In the genomic region with DNA sequence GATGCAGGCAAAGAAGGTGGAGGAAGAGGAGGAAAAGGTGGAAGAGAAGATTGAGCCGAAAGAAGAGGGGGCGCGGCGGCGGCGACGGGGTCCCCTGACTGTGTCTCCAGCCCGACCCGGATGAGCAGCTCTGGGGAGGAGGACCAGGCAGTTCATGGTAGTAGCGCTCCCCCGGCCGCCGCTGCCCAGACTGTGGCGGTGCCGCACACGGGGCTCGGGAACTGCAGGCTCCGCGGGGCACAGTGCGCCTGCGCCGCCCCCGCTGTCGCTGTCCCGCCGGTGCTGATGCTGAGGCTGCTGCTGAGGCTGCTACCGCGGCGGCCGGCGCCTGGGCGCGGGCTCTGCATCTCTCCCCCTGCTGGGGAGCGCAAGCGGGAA, we compare ENCODE assay signal across 8 cellular contexts. TPM values are rescaled to one million over a fixed set of nuclear protein-coding genes. Genes with fewer than 3 reads are reported as not detected.
DNase-seq lines count a peak whose midpoint lies in the region; ATAC-seq and TF ChIP-seq lines count a peak whose summit lies in the region.

A gene with protein sequence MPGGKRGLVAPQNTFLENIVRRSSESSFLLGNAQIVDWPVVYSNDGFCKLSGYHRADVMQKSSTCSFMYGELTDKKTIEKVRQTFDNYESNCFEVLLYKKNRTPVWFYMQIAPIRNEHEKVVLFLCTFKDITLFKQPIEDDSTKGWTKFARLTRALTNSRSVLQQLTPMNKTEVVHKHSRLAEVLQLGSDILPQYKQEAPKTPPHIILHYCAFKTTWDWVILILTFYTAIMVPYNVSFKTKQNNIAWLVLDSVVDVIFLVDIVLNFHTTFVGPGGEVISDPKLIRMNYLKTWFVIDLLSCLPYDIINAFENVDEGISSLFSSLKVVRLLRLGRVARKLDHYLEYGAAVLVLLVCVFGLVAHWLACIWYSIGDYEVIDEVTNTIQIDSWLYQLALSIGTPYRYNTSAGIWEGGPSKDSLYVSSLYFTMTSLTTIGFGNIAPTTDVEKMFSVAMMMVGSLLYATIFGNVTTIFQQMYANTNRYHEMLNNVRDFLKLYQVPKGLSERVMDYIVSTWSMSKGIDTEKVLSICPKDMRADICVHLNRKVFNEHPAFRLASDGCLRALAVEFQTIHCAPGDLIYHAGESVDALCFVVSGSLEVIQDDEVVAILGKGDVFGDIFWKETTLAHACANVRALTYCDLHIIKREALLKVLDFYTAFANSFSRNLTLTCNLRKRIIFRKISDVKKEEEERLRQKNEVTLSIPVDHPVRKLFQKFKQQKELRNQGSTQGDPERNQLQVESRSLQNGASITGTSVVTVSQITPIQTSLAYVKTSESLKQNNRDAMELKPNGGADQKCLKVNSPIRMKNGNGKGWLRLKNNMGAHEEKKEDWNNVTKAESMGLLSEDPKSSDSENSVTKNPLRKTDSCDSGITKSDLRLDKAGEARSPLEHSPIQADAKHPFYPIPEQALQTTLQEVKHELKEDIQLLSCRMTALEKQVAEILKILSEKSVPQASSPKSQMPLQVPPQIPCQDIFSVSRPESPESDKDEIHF (minus strand): TSS at position 225 of the 378 bp plus-strand sequence. CDS start 272 bp downstream, outside the sequence.

- H3K27me3 ChIP-seq in BE2C: peaks cover 30% of the 10 kb centered on the region
- peaks cover 24% of the 10 kb centered on the region for H3K27me3 ChIP-seq in NT2/D1 (ENCODE audit: insufficient read depth, insufficient read length)

- DNase-seq in BE2C: peak; percentile 83
- peak; percentile 88 for DNase-seq in HEK293T (ENCODE audit: extremely low spot score)
- DNase-seq in NT2/D1 (ENCODE audit: low read depth, low spot score): peak; percentile 36
- peak; percentile 0 to 2 for DNase-seq in erythroblast (lab: John Stamatoyannopoulos, UW)
- peak in 31 of 56 donors; percentile 3 to 68 (median 24) for DNase-seq in nucleus accumbens (lab: John Stamatoyannopoulos, UW)
- no peak for DNase-seq in GM19240 (ENCODE audit: insufficient read length, low spot score)

- H3K9me3 ChIP-seq in BE2C (no peaks in the 10 kb centered on the region), NT2/D1 (ENCODE audit: insufficient read depth, low read length) (no peaks in the 10 kb centered on the region)

- no peak for TF ChIP-seq CTCF in BE2C (IDR thresholded peaks at IDR 0.05; ENCODE audit: low read depth, low read length)

- CTCF ChIA-PET in HEK293T (lab: Yijun Ruan, JAX): no interaction called here

- no peak for ATAC-seq in HG03095 (IDR thresholded peaks at IDR 0.05; ENCODE audit: unreplicated experiment)
- no peak for ATAC-seq in GM19324 (IDR thresholded peaks at IDR 0.05; ENCODE audit: low FRiP score, unreplicated experiment)

- POLR2A ChIA-PET in HEK293T (lab: Yijun Ruan, JAX): no interaction called here

- no peak for TF ChIP-seq POLR2A in erythroblast (IDR thresholded peaks at IDR 0.05; ENCODE audit: low read length)

- no peaks in the 10 kb centered on the region for H3K36me3 ChIP-seq in BE2C
- H3K36me3 ChIP-seq in NT2/D1 (ENCODE audit: insufficient read depth, insufficient read length, low read length): no peaks in the 10 kb centered on the region

- H3K4me3 ChIP-seq in BE2C (ENCODE audit: low read depth, low read length) (peak within 1 kb of the TSS; percentile 77), NT2/D1 (ENCODE audit: insufficient read length, low read depth) (peak within 1 kb of the TSS; percentile 55)

- H3K4me1 ChIP-seq in BE2C (no peaks in the 10 kb centered on the region), NT2/D1 (ENCODE audit: insufficient read depth, insufficient read length) (no peaks in the 10 kb centered on the region)

- H3K9ac ChIP-seq in NT2/D1 (ENCODE audit: insufficient read length, low read depth): peak within 1 kb of the TSS; percentile 61

TF ChIP-seq in HEK293T, 16 proteins besides CTCF, POLR2A, EP300 and RAD21:
- TF ChIP-seq FOXM1 (IDR thresholded peaks at IDR 0.05; ENCODE audit: borderline replicate concordance) (no peak), FOXK2 (IDR thresholded peaks at IDR 0.05) (no peak), SP1 (IDR thresholded peaks at IDR 0.05) (no peak), L3MBTL2 (conservative IDR thresholded peaks at IDR 0.05) (no peak), ARNT (IDR thresholded peaks at IDR 0.05) (no peak), HDGF (IDR thresholded peaks at IDR 0.05; ENCODE audit: borderline replicate concordance) (no peak), BHLHE40 (IDR thresholded peaks at IDR 0.05; ENCODE audit: borderline replicate concordance) (no peak), NFRKB (IDR thresholded peaks at IDR 0.05) (no peak), LEF1 (IDR thresholded peaks at IDR 0.05; ENCODE audit: borderline replicate concordance) (no peak), CTBP1 (IDR thresholded peaks at IDR 0.05; ENCODE audit: borderline replicate concordance) (no peak), PKNOX1 (IDR thresholded peaks at IDR 0.05) (no peak), ELF4 (IDR thresholded peaks at IDR 0.05) (no peak)

RNA-seq across cellular contexts. Expression of the gene that starts here (rescaled TPM):
- 0.91 TPM for polyA plus RNA-seq in BE2C (2012; ENCODE audit: insufficient read depth, insufficient read length, low read depth)
